ENCODE assay signal across 2 cellular contexts in the genomic region with DNA sequence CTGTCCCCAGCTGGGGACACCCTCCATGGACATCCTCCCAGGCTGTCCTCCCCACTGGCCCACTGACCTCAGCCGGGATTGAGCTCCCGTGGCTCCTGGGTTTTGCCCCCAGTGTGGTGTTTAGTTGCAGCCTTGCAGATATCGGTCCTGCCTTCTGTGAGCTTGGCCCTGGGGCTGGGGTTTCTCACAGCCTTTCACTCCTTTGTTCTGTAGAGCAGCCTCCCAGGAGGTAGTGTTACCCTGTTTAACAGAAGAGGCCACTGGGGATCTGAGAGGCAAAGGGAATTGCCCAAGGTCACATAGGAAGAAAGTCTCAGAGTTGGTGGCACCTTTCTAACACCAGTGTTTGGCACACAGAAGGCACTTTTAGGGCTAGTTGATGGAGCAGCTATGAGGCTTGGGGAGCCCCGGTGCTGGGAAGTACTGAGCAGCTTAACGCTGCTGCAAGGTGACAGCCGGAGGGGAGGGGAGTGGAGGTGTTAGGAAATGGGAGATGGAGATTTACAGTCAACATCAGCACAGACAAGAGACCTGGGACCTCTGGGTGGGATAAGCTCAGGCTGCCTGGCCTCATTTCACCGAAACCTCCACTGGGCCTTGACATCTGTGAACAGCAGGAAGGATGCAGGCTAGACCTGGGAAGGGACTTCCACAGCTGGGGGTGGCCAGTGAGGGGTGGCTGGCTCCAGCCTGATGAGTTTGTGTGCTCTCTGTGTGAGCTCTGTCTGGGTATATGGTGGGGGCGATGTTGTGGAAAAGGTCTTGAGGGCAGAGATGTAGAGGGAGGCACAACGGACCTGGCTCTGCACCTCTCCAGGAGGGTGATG.
TF ChIP-seq lines count a peak whose summit lies in the region.

No MANE protein-coding gene starts in this region.

TF ChIP-seq in HEK293, 187 proteins besides CTCF, POLR2A, EP300 and RAD21:
- peak; percentile 29 for TF ChIP-seq GLIS1 (tag by site-specific recombination; IDR thresholded peaks at IDR 0.05)
- TF ChIP-seq ZIC2 (tag by site-specific recombination; IDR thresholded peaks at IDR 0.05) = peak; percentile 45
- TF ChIP-seq ZNF521 (tag by site-specific recombination; IDR thresholded peaks at IDR 0.05) = no peak

TF ChIP-seq in neural cell, 6 proteins besides CTCF, POLR2A, EP300 and RAD21:
- no peak for TF ChIP-seq MXI1 (conservative IDR thresholded peaks at IDR 0.05; ENCODE audit: poor library complexity, severe bottlenecking)
- no peak for TF ChIP-seq REST (IDR thresholded peaks at IDR 0.05; ENCODE audit: borderline replicate concordance)
- no peak for TF ChIP-seq POLR2AphosphoS5 (IDR thresholded peaks at IDR 0.05)
